2 cellular contexts compared by ENCODE assay signal in genomic region chr17:80009391-80010282, GRCh38.
TF ChIP-seq lines count a peak whose summit lies in the region.

No MANE protein-coding gene starts in this region.

TF ChIP-seq in HEK293, 187 proteins besides CTCF, POLR2A, EP300 and RAD21:
- TF ChIP-seq ZNF792 (tag by site-specific recombination; IDR thresholded peaks at IDR 0.05) (no peak), ZNF433 (tag by site-specific recombination; IDR thresholded peaks at IDR 0.05; ENCODE audit: low read depth) (no peak), REPIN1 (tag by site-specific recombination; IDR thresholded peaks at IDR 0.05; ENCODE audit: low read depth) (no peak), ZIC2 (tag by site-specific recombination; IDR thresholded peaks at IDR 0.05) (peak; percentile 20; the same call in 1 of the 2 replicates), ZEB2 (tag by site-specific recombination; IDR thresholded peaks at IDR 0.05) (peak; percentile 55; the same call in 1 of the 2 replicates)

TF ChIP-seq in HepG2, 621 proteins besides CTCF, POLR2A, EP300 and RAD21:
- peak; percentile 6 for TF ChIP-seq AGO2 (optimal IDR thresholded peaks at IDR 0.05; ENCODE audit: low read depth, low read length)
- TF ChIP-seq ZNF225 (CRISPR knock-in tag; IDR thresholded peaks at IDR 0.05), result no peak
